18 cellular contexts compared by ENCODE assay signal in genomic region chrX:31215277-31215815, GRCh38.
DNase-seq lines count a peak whose midpoint lies in the region; ATAC-seq, FAIRE-seq and TF ChIP-seq lines count a peak whose summit lies in the region.
"Had no signal": no experiment of that assay in that cellular context is flagged by ENCODE, and none has a peak within 500 bp of the region (broad histone marks: within the 10 kb centered on the region; RNA-seq: fewer than 3 reads in every experiment).

No MANE protein-coding gene starts in this region.

- no peak overlapping the region for H3K56ac ChIP-seq in IMR-90 (ENCODE audit: extremely low read depth, insufficient read depth, low read length)

- SMC1A ChIA-PET in GM12878 (lab: Charles Lee; ENCODE audit: uncharacterized antibody, unreplicated experiment), result interaction anchor here (0.5 to 11.8 kb wide), 18 partner anchors 9 to 1315 kb away, joined by 3 to 213 read pairs (median 4); no protein-coding TSS in a partner anchor

- H3K36me3 ChIP-seq in IMR-90 (ENCODE audit: control insufficient read depth, insufficient read depth, low read length) (no peaks in the 10 kb centered on the region), GM12878 (ENCODE audit: control insufficient read depth in 2 of 2, insufficient read depth in 2 of 2, low read length in 1 of 2) (no peaks in the 10 kb centered on the region)
- H3K36me3 ChIP-seq: HAP-1 had no signal

- H3K4me3 ChIP-seq in IMR-90 (ENCODE audit: insufficient read depth, low read depth, low read length), result no peak overlapping the region
- no peak overlapping the region for H3K4me3 ChIP-seq in GM12878
- H3K4me3 ChIP-seq: A549, GM23248, HAP-1 had no signal

- H3K27ac ChIP-seq in IMR-90 (ENCODE audit: insufficient read depth, low read length) (no peak overlapping the region), GM12878 (ENCODE audit: control insufficient read depth, insufficient read depth) (no peak overlapping the region)
- H3K27ac ChIP-seq: A549, C4-2B, GM23248, HL-60 had no signal

- dilution Hi-C loops in IMR-90 (cut with HindIII; ENCODE audit: low sequenced_read_pairs, unreplicated experiment), result no loop called here

- BruUV-seq in IMR-90 (replicated peaks; lab: Mats Ljungman, UMichigan) (no TSS peak), GM12878 (replicated peaks; lab: Mats Ljungman, UMichigan) (no TSS peak)

- no peak overlapping the region for H2AK9ac ChIP-seq in IMR-90 (replicated peaks; ENCODE audit: low read depth, low read length, poor library complexity)

- CTCF ChIA-PET in IMR-90 (lab: Yijun Ruan, JAX), result no interaction called here
- CTCF ChIA-PET in GM12878 (lab: Yijun Ruan, JAX), result interaction anchor here (0.8 to 8.9 kb wide), 20 partner anchors 8 to 442 kb away, joined by 3 to 187 read pairs (median 7); no protein-coding TSS in a partner anchor

- 0 out of 4 replicates have a peak, but pooled peaks cover 0 to 2% of the 10 kb centered on the region in 2 experiments for H3K79me1 ChIP-seq in IMR-90 (ENCODE audit: low read depth in 1 of 2, low read length in 2 of 2)

- H4K20me1 ChIP-seq in IMR-90 (ENCODE audit: insufficient read depth, low read length) (no peaks in the 10 kb centered on the region), GM12878 (ENCODE audit: control insufficient read depth, insufficient read depth) (no peaks in the 10 kb centered on the region)

- RAD21 ChIA-PET in GM12878 (lab: Charles Lee; ENCODE audit: unreplicated experiment), result interaction anchor here (0.9 to 8.5 kb wide), 15 partner anchors 9 to 437 kb away, joined by 3 to 127 read pairs (median 4); no protein-coding TSS in a partner anchor

- H3K18ac ChIP-seq in IMR-90 (ENCODE audit: low read depth, low read length), result no peak overlapping the region

- POLR2A ChIA-PET in IMR-90 (lab: Charles Lee; ENCODE audit: unreplicated experiment) (no interaction called here), GM12878 (lab: Charles Lee) (interaction anchor here (1.2 kb wide), 1 partner anchor 14 kb away, joined by 3 read pairs; no protein-coding TSS in a partner anchor)

- no peak overlapping the region for H3K23ac ChIP-seq in IMR-90 (ENCODE audit: low read depth, low read length)

- no peak overlapping the region for H2BK5ac ChIP-seq in IMR-90 (ENCODE audit: low read depth, low read length, poor library complexity, severe bottlenecking)

- H2BK20ac ChIP-seq in IMR-90 (ENCODE audit: low read depth, low read length), result no peak overlapping the region

- no peak for FAIRE-seq in GM12878 (lab: Jason Lieb, UNC)
- FAIRE-seq: A549, HepG2 had no signal

- WGBS in IMR-90 (ENCODE audit: extremely low coverage in 2 of 2, insufficient read length in 1 of 2), 2 experiments, result no CpG with 5 or more reads among the region's 7 CpGs
- 13% methylated on average over 7 of the region's 7 CpGs for WGBS in GM12878 (ENCODE audit: insufficient coverage, insufficient replicate concordance, low lambda C conversion rate, missing lambda C conversion rate)

- no peaks in the 10 kb centered on the region for H3K27me3 ChIP-seq in IMR-90 (ENCODE audit: control insufficient read depth, insufficient read depth, low read length)
- H3K27me3 ChIP-seq in GM12878 (replicated peaks in 1 of 2; ENCODE audit: control insufficient read depth in 2 of 2, insufficient read depth in 2 of 2, low read length in 1 of 2), result no peaks in the 10 kb centered on the region

- ATAC-seq in GM19463 (IDR thresholded peaks at IDR 0.05; ENCODE audit: unreplicated experiment), result peak; percentile 35
- no peak for ATAC-seq in IMR-90 (ENCODE audit: low read depth)
- peak; percentile 62 for ATAC-seq in GM12878
- ATAC-seq: A549, HepG2 had no signal

- no peak overlapping the region for H2BK15ac ChIP-seq in IMR-90 (ENCODE audit: low read depth, low read length)

- 0 out of 2 replicates have a peak overlapping the region, but pooled peaks have one; percentile 43 for H4K91ac ChIP-seq in IMR-90 (ENCODE audit: insufficient read depth, low read depth, low read length)

- TF ChIP-seq RAD21 in IMR-90 (IDR thresholded peaks at IDR 0.05; ENCODE audit: low read length) (no peak), GM12878 (IDR thresholded peaks at IDR 0.05; ENCODE audit: insufficient read depth, low read depth, low read length) (no peak)

- in situ Hi-C loops in IMR-90 (cut with MboI; ENCODE audit: low sequenced_read_pairs) (loop anchor here (10.0 kb wide), 1 partner anchor 439 kb away; no protein-coding TSS in a partner anchor), GM12878 (cut with MboI) (loop anchor here (10.0 kb wide), 1 partner anchor 199 kb away; no protein-coding TSS in a partner anchor)

- H3K4me2 ChIP-seq in IMR-90 (ENCODE audit: low read depth, low read length) (no peak overlapping the region), GM12878 (ENCODE audit: control insufficient read depth, insufficient read depth) (no peak overlapping the region)
- H3K4me2 ChIP-seq: A549 had no signal

- TF ChIP-seq POLR2A in IMR-90 (IDR thresholded peaks at IDR 0.05; ENCODE audit: low read depth, low read length) (no peak), GM12878 (IDR thresholded peaks at IDR 0.05; ENCODE audit: low read depth, low read length) (no peak)

- H3K9me3 ChIP-seq in IMR-90 (ENCODE audit: control insufficient read depth, insufficient read depth, low read length) (no peaks in the 10 kb centered on the region), GM12878 (replicated peaks; ENCODE audit: control insufficient read depth, insufficient read depth, low read length) (no peaks in the 10 kb centered on the region)
- H3K9me3 ChIP-seq: A549, HAP-1 had no signal

- no peak for TF ChIP-seq CTCF in IMR-90 (conservative IDR thresholded peaks at IDR 0.05; ENCODE audit: low read depth, low read length)
- no peak for TF ChIP-seq CTCF in GM12878 (IDR thresholded peaks at IDR 0.05 in 2 of 3, conservative IDR thresholded peaks at IDR 0.05 in 1 of 3; ENCODE audit: control insufficient read depth in 2 of 3, extremely low read depth in 1 of 3, insufficient read depth in 1 of 3, low read depth in 3 of 3, low read length in 3 of 3)

- no peak overlapping the region for H3K14ac ChIP-seq in IMR-90 (replicated peaks; ENCODE audit: low read depth, low read length)

- DNase-seq in IMR-90 (no peak), GM12878 (ENCODE audit: low read depth, low spot score) (no peak), NCI-H2081 treated with DMSO at 0.1 percent for 48 hours (lab: John Stamatoyannopoulos, UW) (no peak), 8988T (no peak), CD1c-positive myeloid dendritic cell (ENCODE audit: extremely low spot score) (no peak)
- DNase-seq: AML-193; CD4-positive, alpha-beta memory T cell; DMS153; DMS79; GDM1; GM23248; KG1 had no signal

- H4K8ac ChIP-seq in IMR-90 (ENCODE audit: low read depth in 2 of 2, low read length in 2 of 2), result no peak overlapping the region

- peaks cover 4% of the 10 kb centered on the region for H3K4me1 ChIP-seq in IMR-90 (ENCODE audit: control insufficient read depth, insufficient read depth, low read length)
- H3K4me1 ChIP-seq in GM12878 (ENCODE audit: control insufficient read depth, insufficient read depth, low read length), result no peaks in the 10 kb centered on the region
- H3K4me1 ChIP-seq: A549, HAP-1 had no signal

- no peak overlapping the region for H2AK5ac ChIP-seq in IMR-90 (ENCODE audit: low read depth, low read length)

- H3K4ac ChIP-seq in IMR-90 (ENCODE audit: low read depth, low read length), result no peak overlapping the region

- H4K5ac ChIP-seq in IMR-90 (ENCODE audit: low read depth, low read length), result no peak overlapping the region

- peak in 1 of 2 experiments; percentile 67; a peak in 1 of 4 replicates for TF ChIP-seq EP300 in GM12878 (IDR thresholded peaks at IDR 0.05; ENCODE audit: borderline replicate concordance in 1 of 2, control insufficient read depth in 1 of 2, low read depth in 2 of 2, low read length in 2 of 2)

- intact Hi-C loops in IMR-90 (cut with micrococcal nuclease) (loop anchor here (10.0 kb wide), 1 partner anchor 339 kb away; no protein-coding TSS in a partner anchor), GM12878 (cut with micrococcal nuclease; ENCODE audit: unreplicated experiment) (loop anchor here (2.0 to 5.0 kb wide), 2 partner anchors 118 to 443 kb away; no protein-coding TSS in a partner anchor)

- H2AFZ ChIP-seq in IMR-90 (replicated peaks; ENCODE audit: low read length, poor library complexity) (no peak overlapping the region), GM12878 (ENCODE audit: control insufficient read depth, low read depth, low read length) (no peak overlapping the region)
- H2AFZ ChIP-seq: GM23248 had no signal

- H3K9ac ChIP-seq in IMR-90 (ENCODE audit: low read depth, low read length) (no peak overlapping the region), GM12878 (ENCODE audit: control insufficient read depth, insufficient read depth, low read length) (no peak overlapping the region)
- H3K9ac ChIP-seq: GM23248 had no signal

- H3K9me1 ChIP-seq in IMR-90 (ENCODE audit: insufficient read depth, low read length), result peaks cover 2% of the 10 kb centered on the region

- no peaks in the 10 kb centered on the region for H3K79me2 ChIP-seq in GM12878 (ENCODE audit: control insufficient read depth, insufficient read depth, low read length)

- no peak overlapping the region for H2BK120ac ChIP-seq in IMR-90 (ENCODE audit: low read depth, low read length)

TF ChIP-seq in IMR-90, 13 proteins besides CTCF, POLR2A, EP300 and RAD21 (continues in another document):
- TF ChIP-seq MAZ (IDR thresholded peaks at IDR 0.05; ENCODE audit: borderline replicate concordance, low read depth, low read length), result no peak
- TF ChIP-seq, protein P1, sequence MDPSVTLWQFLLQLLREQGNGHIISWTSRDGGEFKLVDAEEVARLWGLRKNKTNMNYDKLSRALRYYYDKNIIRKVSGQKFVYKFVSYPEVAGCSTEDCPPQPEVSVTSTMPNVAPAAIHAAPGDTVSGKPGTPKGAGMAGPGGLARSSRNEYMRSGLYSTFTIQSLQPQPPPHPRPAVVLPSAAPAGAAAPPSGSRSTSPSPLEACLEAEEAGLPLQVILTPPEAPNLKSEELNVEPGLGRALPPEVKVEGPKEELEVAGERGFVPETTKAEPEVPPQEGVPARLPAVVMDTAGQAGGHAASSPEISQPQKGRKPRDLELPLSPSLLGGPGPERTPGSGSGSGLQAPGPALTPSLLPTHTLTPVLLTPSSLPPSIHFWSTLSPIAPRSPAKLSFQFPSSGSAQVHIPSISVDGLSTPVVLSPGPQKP (IDR thresholded peaks at IDR 0.05; ENCODE audit: borderline replicate concordance, low read depth, low read length), result no peak

TF ChIP-seq in GM12878, 131 proteins besides CTCF, POLR2A, EP300 and RAD21 (continues in another document):
- TF ChIP-seq, protein P2, sequence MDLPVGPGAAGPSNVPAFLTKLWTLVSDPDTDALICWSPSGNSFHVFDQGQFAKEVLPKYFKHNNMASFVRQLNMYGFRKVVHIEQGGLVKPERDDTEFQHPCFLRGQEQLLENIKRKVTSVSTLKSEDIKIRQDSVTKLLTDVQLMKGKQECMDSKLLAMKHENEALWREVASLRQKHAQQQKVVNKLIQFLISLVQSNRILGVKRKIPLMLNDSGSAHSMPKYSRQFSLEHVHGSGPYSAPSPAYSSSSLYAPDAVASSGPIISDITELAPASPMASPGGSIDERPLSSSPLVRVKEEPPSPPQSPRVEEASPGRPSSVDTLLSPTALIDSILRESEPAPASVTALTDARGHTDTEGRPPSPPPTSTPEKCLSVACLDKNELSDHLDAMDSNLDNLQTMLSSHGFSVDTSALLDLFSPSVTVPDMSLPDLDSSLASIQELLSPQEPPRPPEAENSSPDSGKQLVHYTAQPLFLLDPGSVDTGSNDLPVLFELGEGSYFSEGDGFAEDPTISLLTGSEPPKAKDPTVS (IDR thresholded peaks at IDR 0.05; ENCODE audit: low read depth, low read length), result no peak
- no peak for TF ChIP-seq PAX5 (IDR thresholded peaks at IDR 0.05; ENCODE audit: borderline replicate concordance, low read depth, low read length)
